ENCODE assay signal across 21 cellular contexts in genomic region chr14:95529242-95529641, GRCh38. TPM values are rescaled to one million over a fixed set of nuclear protein-coding genes. Genes with fewer than 3 reads are reported as not detected.
DNase-seq lines count a peak whose midpoint lies in the region; ATAC-seq and TF ChIP-seq lines count a peak whose summit lies in the region.
"Had no signal": no experiment of that assay in that cellular context is flagged by ENCODE, and none has a peak within 500 bp of the region (broad histone marks: within the 10 kb centered on the region; RNA-seq: fewer than 3 reads in every experiment).

No MANE protein-coding gene starts in this region.

- no peak for TF ChIP-seq CTCF in HFFc6 (IDR thresholded peaks at IDR 0.05)
- TF ChIP-seq CTCF in PC-9 (conservative IDR thresholded peaks at IDR 0.05): no peak
- no peak for TF ChIP-seq CTCF in esophagus squamous epithelium (IDR thresholded peaks at IDR 0.05)

- peak overlapping the region in 2 of 3 donors; percentile 11 to 52 for H3K9ac ChIP-seq in skeletal muscle tissue (ENCODE audit: low read depth in 1 of 3, low read length in 3 of 3)

- DNase-seq in activated naive CD4-positive, alpha-beta T cell treated with anti-CD3 and anti-CD28 coated beads for 36 hours: no peak
- no peak for DNase-seq in activated naive CD4-positive, alpha-beta T cell treated with Interleukin-2 at 50 U/mL for 16 hours
- DNase-seq in HFFc6 (no peak), PC-9 (no peak), esophagus squamous epithelium (lab: John Stamatoyannopoulos, UW) (no peak)
- no peak for DNase-seq in activated naive CD8-positive, alpha-beta T cell treated with anti-CD3 and anti-CD28 coated beads, Interleukin-2, amount 10 ng/mL, durations not matched to agents 7 days and 5 days
- DNase-seq: activated T-cell treated with anti-CD3 and anti-CD28 coated beads, Interleukin-2, amount 50 U/mL, for 4 hours; brain microvascular endothelial cell; CD4-positive, alpha-beta T cell; effector memory CD8-positive, alpha-beta T cell; GOT3; islet precursor cell; mucosa of descending colon; NCI-H2081 treated with DMSO at 0.1 percent for 48 hours; NCI-H446; PC-3; SIG-M5; stimulated activated CD4-positive, alpha-beta T cell treated with anti-CD3 and anti-CD28 coated beads, Interleukin-15, amount 100 ng/mL, for 24 hours; upper lobe of right lung had no signal

- peaks cover 0 to 3% (median 3%) of the 10 kb centered on the region in 3 donors for H3K36me3 ChIP-seq in skeletal muscle tissue (ENCODE audit: control insufficient read depth in 3 of 3, insufficient read depth in 3 of 3, low read length in 3 of 3)
- peaks cover 12% of the 10 kb centered on the region for H3K36me3 ChIP-seq in PC-9 (ENCODE audit: low read depth)
- peaks cover 0 to 8% (median 0%) of the 10 kb centered on the region in 3 donors for H3K36me3 ChIP-seq in esophagus squamous epithelium
- H3K36me3 ChIP-seq: adrenal gland, brain microvascular endothelial cell, upper lobe of right lung had no signal

- ATAC-seq in activated naive CD8-positive, alpha-beta T cell treated with anti-CD3 and anti-CD28 coated beads, Interleukin-2, amount 10 ng/mL, durations not matched to agents 7 days and 5 days (ENCODE audit: low read depth): no peak
- ATAC-seq: activated T-cell treated with anti-CD3 and anti-CD28 coated beads, Interleukin-2, amount 50 U/mL, for 4 hours; effector memory CD8-positive, alpha-beta T cell; mucosa of descending colon; PC-3; upper lobe of right lung had no signal

- WGBS in esophagus squamous epithelium, 2 donors: 88 to 90% methylated on average over 6 of the region's 6 CpGs

- H3K27ac ChIP-seq in skeletal muscle tissue (ENCODE audit: low read depth, low read length): no peak overlapping the region
- no peak overlapping the region for H3K27ac ChIP-seq in PC-9
- no peak overlapping the region for H3K27ac ChIP-seq in esophagus squamous epithelium
- H3K27ac ChIP-seq: brain microvascular endothelial cell, upper lobe of right lung had no signal

- CTCF ChIA-PET in activated naive CD4-positive, alpha-beta T cell treated with anti-CD3 and anti-CD28 coated beads for 36 hours (lab: Charles Lee): interaction anchor here (0.7 to 8.6 kb wide), 5 partner anchors 11 to 100 kb away, joined by 3 to 184 read pairs (median 6); partner anchors contain the start of gene SYNE3
- CTCF ChIA-PET in PC-9 (lab: Charles Lee): no interaction called here

- H3K27me3 Mint-ChIP-seq in activated naive CD4-positive, alpha-beta T cell treated with anti-CD3 and anti-CD28 coated beads for 36 hours (ENCODE audit: low read depth): no peaks in the 10 kb centered on the region
- no peaks in the 10 kb centered on the region for H3K27me3 Mint-ChIP-seq in HFFc6 (ENCODE audit: insufficient read depth)
- H3K27me3 Mint-ChIP-seq in activated naive CD8-positive, alpha-beta T cell treated with anti-CD3 and anti-CD28 coated beads, Interleukin-2, amount 10 ng/mL, durations not matched to agents 7 days and 5 days: no peaks in the 10 kb centered on the region
- H3K27me3 Mint-ChIP-seq: CD4-positive, alpha-beta T cell; effector memory CD8-positive, alpha-beta T cell had no signal

- peaks cover 20% of the 10 kb centered on the region for H3K36me3 Mint-ChIP-seq in activated naive CD4-positive, alpha-beta T cell treated with anti-CD3 and anti-CD28 coated beads for 36 hours (ENCODE audit: low read depth)
- H3K36me3 Mint-ChIP-seq in HFFc6 (ENCODE audit: low read depth): peaks cover 10% of the 10 kb centered on the region
- peaks cover 8% of the 10 kb centered on the region for H3K36me3 Mint-ChIP-seq in activated naive CD8-positive, alpha-beta T cell treated with anti-CD3 and anti-CD28 coated beads, Interleukin-2, amount 10 ng/mL, durations not matched to agents 7 days and 5 days

- no peaks in the 10 kb centered on the region for H3K9me2 ChIP-seq in PC-9 (ENCODE audit: insufficient read depth)

- peaks cover 40% of the 10 kb centered on the region for H3F3A ChIP-seq in PC-9 (ENCODE audit: insufficient read depth, low read depth)

- H3K4me3 ChIP-seq in skeletal muscle tissue (ENCODE audit: low read length in 3 of 3) (no peak overlapping the region), PC-9 (no peak overlapping the region), esophagus squamous epithelium (no peak overlapping the region)
- H3K4me3 ChIP-seq: adrenal gland, mucosa of descending colon, upper lobe of right lung had no signal

- H3K9me3 Mint-ChIP-seq in activated naive CD4-positive, alpha-beta T cell treated with anti-CD3 and anti-CD28 coated beads for 36 hours: no peaks in the 10 kb centered on the region
- no peaks in the 10 kb centered on the region for H3K9me3 Mint-ChIP-seq in HFFc6
- H3K9me3 Mint-ChIP-seq in activated naive CD8-positive, alpha-beta T cell treated with anti-CD3 and anti-CD28 coated beads, Interleukin-2, amount 10 ng/mL, durations not matched to agents 7 days and 5 days: no peaks in the 10 kb centered on the region
- H3K9me3 Mint-ChIP-seq: activated T-cell treated with anti-CD3 and anti-CD28 coated beads, Interleukin-2, amount 50 U/mL, for 4 hours; CD4-positive, alpha-beta T cell; effector memory CD8-positive, alpha-beta T cell had no signal

- no peak overlapping the region for H3K4me3 Mint-ChIP-seq in activated naive CD4-positive, alpha-beta T cell treated with anti-CD3 and anti-CD28 coated beads for 36 hours
- H3K4me3 Mint-ChIP-seq in HFFc6: no peak overlapping the region
- H3K4me3 Mint-ChIP-seq in activated naive CD8-positive, alpha-beta T cell treated with anti-CD3 and anti-CD28 coated beads, Interleukin-2, amount 10 ng/mL, durations not matched to agents 7 days and 5 days: no peak overlapping the region
- H3K4me3 Mint-ChIP-seq: activated T-cell treated with anti-CD3 and anti-CD28 coated beads, Interleukin-2, amount 50 U/mL, for 4 hours; CD4-positive, alpha-beta T cell; effector memory CD8-positive, alpha-beta T cell had no signal

- H3K27me3 ChIP-seq in skeletal muscle tissue (ENCODE audit: control insufficient read depth in 3 of 3, insufficient read depth in 3 of 3, low read length in 3 of 3): no peaks in the 10 kb centered on the region
- H3K27me3 ChIP-seq in PC-9 (ENCODE audit: insufficient read depth, low read depth): no peaks in the 10 kb centered on the region
- no peaks in the 10 kb centered on the region for H3K27me3 ChIP-seq in esophagus squamous epithelium
- H3K27me3 ChIP-seq: adrenal gland, brain microvascular endothelial cell, upper lobe of right lung had no signal

- H3K4me2 ChIP-seq in PC-9: no peak overlapping the region

- H3K4me1 Mint-ChIP-seq in activated naive CD4-positive, alpha-beta T cell treated with anti-CD3 and anti-CD28 coated beads for 36 hours (ENCODE audit: low read depth): peaks cover 69% of the 10 kb centered on the region
- peaks cover 91% of the 10 kb centered on the region for H3K4me1 Mint-ChIP-seq in HFFc6 (ENCODE audit: low read depth)
- H3K4me1 Mint-ChIP-seq in activated naive CD8-positive, alpha-beta T cell treated with anti-CD3 and anti-CD28 coated beads, Interleukin-2, amount 10 ng/mL, durations not matched to agents 7 days and 5 days: peaks cover 55% of the 10 kb centered on the region

- no peak overlapping the region for H2AFZ ChIP-seq in PC-9

- peaks cover 56% of the 10 kb centered on the region for H3K79me2 ChIP-seq in PC-9 (ENCODE audit: low read depth)

- no peaks in the 10 kb centered on the region for H3K9me3 ChIP-seq in skeletal muscle tissue (ENCODE audit: control insufficient read depth in 3 of 3, low read length in 3 of 3)
- H3K9me3 ChIP-seq in PC-9 (ENCODE audit: insufficient read depth, low read depth): no peaks in the 10 kb centered on the region
- no peaks in the 10 kb centered on the region for H3K9me3 ChIP-seq in esophagus squamous epithelium
- H3K9me3 ChIP-seq: adrenal gland, mucosa of descending colon, upper lobe of right lung had no signal

- no TSS peak for BruUV-seq in PC-9 (replicated peaks; lab: Mats Ljungman, UMichigan)

- intact Hi-C loops in activated naive CD4-positive, alpha-beta T cell treated with anti-CD3 and anti-CD28 coated beads for 36 hours (cut with micrococcal nuclease): no loop called here
- intact Hi-C loops in PC-9 (cut with micrococcal nuclease; ENCODE audit: unreplicated experiment) (no loop called here), esophagus squamous epithelium (cut with DNase I) (loop anchor here (5.0 kb wide), 1 partner anchor 87 kb away; no protein-coding TSS in a partner anchor)

- peaks cover 40 to 58% (median 47%) of the 10 kb centered on the region in 3 donors for H3K4me1 ChIP-seq in skeletal muscle tissue (ENCODE audit: control insufficient read depth in 3 of 3, insufficient read depth in 3 of 3, low read length in 3 of 3)
- peaks cover 66% of the 10 kb centered on the region for H3K4me1 ChIP-seq in PC-9 (replicated peaks; ENCODE audit: insufficient read depth)
- H3K4me1 ChIP-seq in esophagus squamous epithelium: peaks cover 33 to 80% (median 33%) of the 10 kb centered on the region in 3 donors

- H3K27ac Mint-ChIP-seq in activated naive CD4-positive, alpha-beta T cell treated with anti-CD3 and anti-CD28 coated beads for 36 hours: peak overlapping the region; percentile 4
- H3K27ac Mint-ChIP-seq in HFFc6: peak overlapping the region; percentile 61
- H3K27ac Mint-ChIP-seq in activated naive CD8-positive, alpha-beta T cell treated with anti-CD3 and anti-CD28 coated beads, Interleukin-2, amount 10 ng/mL, durations not matched to agents 7 days and 5 days: peak overlapping the region; percentile 30
- H3K27ac Mint-ChIP-seq: effector memory CD8-positive, alpha-beta T cell had no signal

- POLR2A ChIA-PET in activated naive CD8-positive, alpha-beta T cell treated with anti-CD3 and anti-CD28 coated beads, Interleukin-2, amount 10 ng/mL, durations not matched to agents 7 days and 5 days (lab: Charles Lee): no interaction called here
- POLR2A ChIA-PET in PC-9 (lab: Charles Lee; ENCODE audit: unreplicated experiment): no interaction called here

- peaks cover 14% of the 10 kb centered on the region for H4K20me1 ChIP-seq in PC-9 (ENCODE audit: insufficient read depth)

- no peak for TF ChIP-seq POLR2A in esophagus squamous epithelium (IDR thresholded peaks at IDR 0.05)

RNA-seq across cellular contexts. Expression of gene GLRX5, which starts 5.6 kb away (rescaled TPM):
- total RNA-seq in activated naive CD4-positive, alpha-beta T cell treated with anti-CD3 and anti-CD28 coated beads for 36 hours: 10 to 100 TPM; 34.2 to 34.6 TPM
- 10 to 100 TPM; 38.7 to 47.2 (median 43.8) TPM for total RNA-seq in HFFc6 (2021; fragmentation: NEBNext Ultra II Directional; extraction: Animal tissue kit (Norgen Biotek cat#: 25700))
- 10 to 100 TPM; 33.8 to 34.7 TPM for total RNA-seq in activated naive CD8-positive, alpha-beta T cell treated with anti-CD3 and anti-CD28 coated beads, Interleukin-2, amount 10 ng/mL, durations not matched to agents 7 days and 5 days
- 74.1 TPM for total RNA-seq in skeletal muscle tissue
- total RNA-seq in PC-9 (2021): 19.6 and 23.2 TPM in 2 replicates
- total RNA-seq in esophagus squamous epithelium: 10 to 100 TPM; 14.4 to 40.1 (median 32.6) TPM

RNA-seq across cellular contexts. Expression of gene SYNE3, which starts 12.8 kb away (rescaled TPM):
- 10 to 100 TPM; 21.6 to 22.8 TPM for total RNA-seq in activated naive CD4-positive, alpha-beta T cell treated with anti-CD3 and anti-CD28 coated beads for 36 hours
- 10 to 100 TPM; 14.8 to 20.4 (median 16.3) TPM for total RNA-seq in HFFc6 (2021; fragmentation: NEBNext Ultra II Directional; extraction: Animal tissue kit (Norgen Biotek cat#: 25700))
- 10 to 100 TPM; 79.0 to 79.1 TPM for total RNA-seq in activated naive CD8-positive, alpha-beta T cell treated with anti-CD3 and anti-CD28 coated beads, Interleukin-2, amount 10 ng/mL, durations not matched to agents 7 days and 5 days
- total RNA-seq in skeletal muscle tissue: 21.4 TPM
- 1.5 and 1.9 TPM in 2 replicates for total RNA-seq in PC-9 (2021)
- total RNA-seq in esophagus squamous epithelium: 10 to 100 TPM in 1 of 4 donors, 1 to 10 TPM in 3; 1.5 to 11.6 (median 5.5) TPM

Comparison
In these comparisons a context has a peak if more than half of its experiments do, and no peak if none do; other contexts are left out.
1. H3K27ac Mint-ChIP-seq: peak in every context shown above with its lines; median percentile 61 in HFFc6; 30 in activated naive CD8-positive, alpha-beta T cell treated with anti-CD3 and anti-CD28 coated beads, Interleukin-2, amount 10 ng/mL, durations not matched to agents 7 days and 5 days; 4 in activated naive CD4-positive, alpha-beta T cell treated with anti-CD3 and anti-CD28 coated beads for 36 hours.